Comparison of ENCODE assay signal across 34 cellular contexts in genomic region chr4:7907142-7907541, GRCh38. TPM values are rescaled to one million over a fixed set of nuclear protein-coding genes. Genes with fewer than 3 reads are reported as not detected.
DNase-seq lines count a peak whose midpoint lies in the region; ATAC-seq, FAIRE-seq and TF ChIP-seq lines count a peak whose summit lies in the region.
"Had no signal": no experiment of that assay in that cellular context is flagged by ENCODE, and none has a peak within 500 bp of the region (broad histone marks: within the 10 kb centered on the region; RNA-seq: fewer than 3 reads in every experiment).

No MANE protein-coding gene starts in this region.

- 21% methylated on average over 2 of the region's 2 CpGs for WGBS in A549 (ENCODE audit: missing lambda C conversion rate)

- no peaks in the 10 kb centered on the region for H3K27me3 ChIP-seq in endothelial cell of umbilical vein (ENCODE audit: control insufficient read depth in 2 of 2, insufficient read depth in 2 of 2, low read length in 2 of 2)
- H3K27me3 ChIP-seq: adrenal gland, breast epithelium, colonic mucosa, gastrocnemius medialis, thyroid gland had no signal

- no peak overlapping the region for H3K4me3 ChIP-seq in A549
- no peak overlapping the region for H3K4me3 ChIP-seq in SK-N-MC
- H3K4me3 ChIP-seq in endothelial cell of umbilical vein (replicated peaks in 1 of 3; ENCODE audit: insufficient read depth in 1 of 3, low read depth in 1 of 3, low read length in 3 of 3), result no peak overlapping the region
- H3K4me3 ChIP-seq: adrenal gland, breast epithelium, colonic mucosa, gastrocnemius medialis, skin epidermis, thyroid gland had no signal

- no peaks in the 10 kb centered on the region for H3K9me3 Mint-ChIP-seq in nephron progenitor cell
- no peaks in the 10 kb centered on the region for H3K9me3 Mint-ChIP-seq in activated T-helper 17 cell treated with anti-CD3 and anti-CD28 coated beads, Interleukin-2, amount 50 U/mL, for 72 hours
- H3K9me3 Mint-ChIP-seq: naive B cell; stimulated activated naive CD8-positive, alpha-beta T cell treated with anti-CD3 and anti-CD28 coated beads, Interleukin-15, Interleukin-2, amounts not matched to agents 100 ng/mL and 50 ng/mL, for 24 hours; T-helper 2 cell treated with Interferon-gamma antibody and Interleukin-4, amounts not matched to agents 5 μg/mL and 100 μg/mL, for 36 hours had no signal

- peak overlapping the region; percentile 41 for H3K4me3 Mint-ChIP-seq in nephron progenitor cell
- H3K4me3 Mint-ChIP-seq in activated T-helper 17 cell treated with anti-CD3 and anti-CD28 coated beads, Interleukin-2, amount 50 U/mL, for 72 hours, result no peak overlapping the region
- H3K4me3 Mint-ChIP-seq: B cell; naive B cell; stimulated activated naive CD8-positive, alpha-beta T cell treated with anti-CD3 and anti-CD28 coated beads, Interleukin-15, Interleukin-2, amounts not matched to agents 100 ng/mL and 50 ng/mL, for 24 hours; T-helper 2 cell treated with Interferon-gamma antibody and Interleukin-4, amounts not matched to agents 5 μg/mL and 100 μg/mL, for 36 hours had no signal

- no peaks in the 10 kb centered on the region for H3K36me3 Mint-ChIP-seq in nephron progenitor cell (ENCODE audit: low read depth)
- H3K36me3 Mint-ChIP-seq in activated T-helper 17 cell treated with anti-CD3 and anti-CD28 coated beads, Interleukin-2, amount 50 U/mL, for 72 hours (ENCODE audit: low read depth), result no peaks in the 10 kb centered on the region
- H3K36me3 Mint-ChIP-seq: naive B cell had no signal

- DNase-seq in A549 (ENCODE audit: low read depth in 1 of 2, low spot score in 1 of 2), result no peak
- no peak for DNase-seq in SK-N-MC (ENCODE audit: low read depth, low spot score)
- no peak for DNase-seq in endothelial cell of umbilical vein (ENCODE audit: low read depth, low spot score)
- no peak for DNase-seq in nephron progenitor cell
- no peak for DNase-seq in LoVo (ENCODE audit: low spot score)
- no peak for DNase-seq in stimulated activated CD4-positive, alpha-beta T cell treated with anti-CD3 and anti-CD28 coated beads, Interleukin-2, amount 100 ng/mL, for 48 hours
- no peak for DNase-seq in mesenteric fat pad (ENCODE audit: low spot score)
- DNase-seq: activated CD4-positive, alpha-beta T cell treated with anti-CD3 and anti-CD28 coated beads for 48 hours; activated naive CD4-positive, alpha-beta T cell treated with Interleukin-2 at 50 U/mL for 16 hours; activated T-cell treated with anti-CD3 and anti-CD28 coated beads, Interleukin-2, amount 50 U/mL, for 48 hours; adrenal gland; colonic mucosa; DMS53; effector memory CD4-positive, alpha-beta T cell; gastrocnemius medialis; hypothalamus; KG1; mesendoderm; MM.1S; naive B cell; NCI-H1417; NCI-H2081 treated with DMSO at 0.1 percent for 48 hours; NCI-H446; nucleus accumbens; thyroid gland had no signal

- no peak for TF ChIP-seq EP300 in A549 (IDR thresholded peaks at IDR 0.05)

- peaks cover 100% of the 10 kb centered on the region for H3K79me2 ChIP-seq in endothelial cell of umbilical vein (ENCODE audit: control insufficient read depth, insufficient read depth, low read length)

- POLR2A ChIA-PET in A549 (lab: Yijun Ruan, JAX) (no interaction called here), endothelial cell of umbilical vein (lab: Charles Lee) (no interaction called here)

- H4K20me1 ChIP-seq in endothelial cell of umbilical vein (replicated peaks; ENCODE audit: control insufficient read depth, extremely low read depth, insufficient read depth, low read length), result peaks cover 6% of the 10 kb centered on the region

- CTCF ChIA-PET in A549 (lab: Yijun Ruan, JAX), result interaction anchor here (0.6 to 1.4 kb wide), 5 partner anchors 12 to 30 kb away, joined by 3 to 5 read pairs (median 3); no protein-coding TSS in a partner anchor
- CTCF ChIA-PET in endothelial cell of umbilical vein (lab: Charles Lee), result interaction anchor here (0.8 to 4.3 kb wide), 8 partner anchors 12 to 105 kb away, joined by 3 to 20 read pairs (median 4); partner anchors contain the start of gene AFAP1

- TF ChIP-seq RAD21 in A549 (conservative IDR thresholded peaks at IDR 0.05 in 1 of 2, IDR thresholded peaks at IDR 0.05 in 1 of 2), result no peak

- TF ChIP-seq CTCF in A549 (IDR thresholded peaks at IDR 0.05) (no peak), endothelial cell of umbilical vein (IDR thresholded peaks at IDR 0.05; ENCODE audit: extremely low read depth in 1 of 2, insufficient read depth in 1 of 2, low read depth in 1 of 2, low read length in 2 of 2) (no peak), nephron progenitor cell (IDR thresholded peaks at IDR 0.05) (no peak)

- TF ChIP-seq POLR2A in A549 (IDR thresholded peaks at IDR 0.05; ENCODE audit: low read length) (no peak), endothelial cell of umbilical vein (IDR thresholded peaks at IDR 0.05; ENCODE audit: low read depth, low read length) (no peak)

- peaks cover 99% of the 10 kb centered on the region for H3K4me1 ChIP-seq in A549
- peaks cover 97% of the 10 kb centered on the region for H3K4me1 ChIP-seq in endothelial cell of umbilical vein (ENCODE audit: control insufficient read depth, extremely low read depth, insufficient read depth, low read length)

- H3K27ac Mint-ChIP-seq in nephron progenitor cell, result peak overlapping the region; percentile 43
- no peak overlapping the region for H3K27ac Mint-ChIP-seq in activated T-helper 17 cell treated with anti-CD3 and anti-CD28 coated beads, Interleukin-2, amount 50 U/mL, for 72 hours
- H3K27ac Mint-ChIP-seq: B cell; naive B cell; stimulated activated naive CD8-positive, alpha-beta T cell treated with anti-CD3 and anti-CD28 coated beads, Interleukin-15, Interleukin-2, amounts not matched to agents 100 ng/mL and 50 ng/mL, for 24 hours; T-helper 2 cell treated with Interferon-gamma antibody and Interleukin-4, amounts not matched to agents 5 μg/mL and 100 μg/mL, for 36 hours had no signal

- no peaks in the 10 kb centered on the region for H3K9me3 ChIP-seq in A549
- no peaks in the 10 kb centered on the region for H3K9me3 ChIP-seq in SK-N-MC (ENCODE audit: low read depth, low read length)
- H3K9me3 ChIP-seq in endothelial cell of umbilical vein (replicated peaks; ENCODE audit: control insufficient read depth, insufficient read depth, low read length), result no peaks in the 10 kb centered on the region
- H3K9me3 ChIP-seq: adrenal gland, breast epithelium, colonic mucosa, gastrocnemius medialis, thyroid gland had no signal

- no peak overlapping the region for H2AFZ ChIP-seq in endothelial cell of umbilical vein (ENCODE audit: low read depth, low read length)

- dilution Hi-C loops in endothelial cell of umbilical vein (cut with MboI; ENCODE audit: extremely low pct_ligation_motif_present, low sequenced_read_pairs), result no loop called here

- peaks cover 87% of the 10 kb centered on the region for H3K4me1 Mint-ChIP-seq in nephron progenitor cell
- peaks cover 23% of the 10 kb centered on the region for H3K4me1 Mint-ChIP-seq in activated T-helper 17 cell treated with anti-CD3 and anti-CD28 coated beads, Interleukin-2, amount 50 U/mL, for 72 hours
- H3K4me1 Mint-ChIP-seq: B cell, naive B cell had no signal

- peaks cover 4% of the 10 kb centered on the region for H3K9me1 ChIP-seq in endothelial cell of umbilical vein (replicated peaks; ENCODE audit: control insufficient read depth, extremely low read depth, insufficient read depth, low read length)

- intact Hi-C loops in endothelial cell of umbilical vein (cut with micrococcal nuclease), result no loop called here

- FAIRE-seq in A549 (lab: Jason Lieb, UNC), result no peak
- FAIRE-seq in endothelial cell of umbilical vein (lab: Jason Lieb, UNC), result peak; percentile 18
- FAIRE-seq: H54, HTR-8/SVneo had no signal

- ATAC-seq in A549, result no peak
- ATAC-seq in activated T-helper 17 cell treated with anti-CD3 and anti-CD28 coated beads, Interleukin-2, amount 50 U/mL, for 72 hours (replicated peaks), result no peak
- ATAC-seq: gastrocnemius medialis, left lobe of liver had no signal

- peak overlapping the region; percentile 32 to 82; a peak in 3 of 6 replicates for H3K27ac ChIP-seq in A549
- peak overlapping the region; percentile 62; the same call in 1 of the 2 replicates for H3K27ac ChIP-seq in SK-N-MC
- H3K27ac ChIP-seq in endothelial cell of umbilical vein (ENCODE audit: insufficient read depth, low read depth, low read length), result peak overlapping the region; percentile 31
- H3K27ac ChIP-seq: colonic mucosa, gastrocnemius medialis, thyroid gland had no signal

- no peaks in the 10 kb centered on the region for H3K36me3 ChIP-seq in SK-N-MC (ENCODE audit: insufficient read depth, low read length)
- no peaks in the 10 kb centered on the region for H3K36me3 ChIP-seq in endothelial cell of umbilical vein (ENCODE audit: control insufficient read depth in 2 of 2, extremely low read depth in 1 of 2, insufficient read depth in 2 of 2, low read length in 2 of 2)
- H3K36me3 ChIP-seq: adrenal gland, breast epithelium, colonic mucosa, gastrocnemius medialis, thyroid gland had no signal

- H3K4me2 ChIP-seq in A549, result peak overlapping the region; percentile 66
- peak overlapping the region; percentile 31 for H3K4me2 ChIP-seq in endothelial cell of umbilical vein (ENCODE audit: insufficient read depth, low read length)

- no peaks in the 10 kb centered on the region for H3K27me3 Mint-ChIP-seq in nephron progenitor cell (ENCODE audit: low read depth, poor library complexity)
- H3K27me3 Mint-ChIP-seq in activated T-helper 17 cell treated with anti-CD3 and anti-CD28 coated beads, Interleukin-2, amount 50 U/mL, for 72 hours, result no peaks in the 10 kb centered on the region

- no peak overlapping the region for H3K9ac ChIP-seq in SK-N-MC (ENCODE audit: insufficient read length)
- peak overlapping the region; percentile 25 for H3K9ac ChIP-seq in endothelial cell of umbilical vein (replicated peaks; ENCODE audit: extremely low read depth, insufficient read depth, low read length)

- no TSS peak for BruUV-seq in endothelial cell of umbilical vein (replicated peaks; lab: Mats Ljungman, UMichigan)

RNA-seq across cellular contexts. Expression of gene AFAP1, which starts 32.5 kb away (rescaled TPM):
- polyA plus RNA-seq in A549 (2011; rRNA removed) (18.9 and 25.4 TPM in 2 replicates), A549 (2017; fragmentation: RNase III; extraction: RNeasy Plus Mini Kit Qiagen cat#74134 plus additional on column Dnase treatment) (29.6 to 37.6 TPM (median 33.0 TPM) in 3 replicates), endothelial cell of umbilical vein (28.9 and 32.3 TPM in 2 replicates)
- polyA plus RNA-seq in A549 (2012; cell fraction: cytosol; rRNA removed), result 20.3 and 26.9 TPM in 2 replicates
- 38.1 and 45.2 TPM in 2 replicates for polyA plus RNA-seq in A549 (2012; cell fraction: nucleus; rRNA removed)
- 32.4 and 38.2 TPM in 2 replicates for polyA minus RNA-seq in A549 (2011; rRNA and poly(A)+ RNA removed)
- total RNA-seq in endothelial cell of umbilical vein (93.3 and 103 TPM in 2 replicates), mesenteric fat pad (33.9 TPM)
- 36.1 and 36.5 TPM in 2 replicates for polyA plus RNA-seq in endothelial cell of umbilical vein (2011; cell fraction: cytosol; rRNA removed)
- 101 and 102 TPM in 2 replicates for polyA plus RNA-seq in endothelial cell of umbilical vein (2011; cell fraction: nucleus; rRNA removed)
- polyA plus RNA-seq in endothelial cell of umbilical vein (2012), result 57.8 and 58.4 TPM in 2 replicates
- 63.7 and 66.1 TPM in 2 replicates for polyA minus RNA-seq in endothelial cell of umbilical vein
- 7.4 TPM for polyA minus RNA-seq in endothelial cell of umbilical vein (2011; cell fraction: cytosol; rRNA and poly(A)+ RNA removed)
- polyA minus RNA-seq in endothelial cell of umbilical vein (2011; cell fraction: nucleus; rRNA and poly(A)+ RNA removed), result 108 and 116 TPM in 2 replicates
- 10 to 100 TPM; 20.1 to 29.8 TPM for total RNA-seq in activated T-helper 17 cell treated with anti-CD3 and anti-CD28 coated beads, Interleukin-2, amount 50 U/mL, for 72 hours
